Comparison of ENCODE assay signal across 20 cellular contexts in genomic region chr21:43021756-43022600, GRCh38.
"Had no signal": no experiment of that assay in that cellular context is flagged by ENCODE, and none has a peak within 500 bp of the region (broad histone marks: within the 10 kb centered on the region; RNA-seq: fewer than 3 reads in every experiment).

No MANE protein-coding gene starts in this region.

- H3K4me1 ChIP-seq: esophagus muscularis mucosa, gastroesophageal sphincter, transverse colon had no signal

- H3K4me3 ChIP-seq: cardiac muscle cell, esophagus muscularis mucosa, gastroesophageal sphincter, transverse colon had no signal

- H3K27me3 Mint-ChIP-seq: dendritic cell treated with granulocyte-macrophage colony-stimulating factor and Interleukin-4, amounts not matched to agents 40 ng/mL and 50 ng/mL, for 4 days; progenitor cell of endocrine pancreas; stimulated activated naive CD8-positive, alpha-beta T cell treated with anti-CD3 and anti-CD28 coated beads, Interleukin-15, Interleukin-2, amounts not matched to agents 100 ng/mL and 50 ng/mL, for 24 hours had no signal

- H3K27ac Mint-ChIP-seq: activated T-cell treated with anti-CD3 and anti-CD28 coated beads, Interleukin-2, amount 50 U/mL, for 72 hours; dendritic cell treated with granulocyte-macrophage colony-stimulating factor and Interleukin-4, amounts not matched to agents 40 ng/mL and 50 ng/mL, for 4 days; nephron; progenitor cell of endocrine pancreas; stimulated activated naive CD8-positive, alpha-beta T cell treated with anti-CD3 and anti-CD28 coated beads, Interleukin-15, Interleukin-2, amounts not matched to agents 100 ng/mL and 50 ng/mL, for 24 hours had no signal

- H3K36me3 Mint-ChIP-seq: activated naive CD4-positive, alpha-beta T cell treated with anti-CD3 and anti-CD28 coated beads, Interleukin-2, amount 50 U/mL, for 72 hours had no signal

- DNase-seq: activated CD4-positive, alpha-beta T cell treated with anti-CD3 and anti-CD28 coated beads for 48 hours; activated CD4-positive, CD25-positive, alpha-beta regulatory T cell; activated CD8-positive, alpha-beta memory T cell treated with anti-CD3 and anti-CD28 coated beads for 24 hours; activated CD8-positive, alpha-beta memory T cell treated with anti-CD3 and anti-CD28 coated beads, Interleukin-2, amount 50 U/mL, for 48 hours; activated effector memory CD4-positive, alpha-beta T cell treated with anti-CD3 and anti-CD28 coated beads, Interleukin-2, amount 50 U/mL, for 16 hours; activated T-cell treated with anti-CD3 and anti-CD28 coated beads, Interleukin-2, amount 50 U/mL, for 72 hours; amniotic stem cell; effector CD8-positive, alpha-beta T cell; mesendoderm; stimulated activated CD4-positive, alpha-beta T cell treated with anti-CD3 and anti-CD28 coated beads, Interleukin-12 subunit alpha, Interleukin-12 subunit beta, amount 100 ng/mL, for 4 hours; stimulated activated CD4-positive, alpha-beta T cell treated with anti-CD3 and anti-CD28 coated beads, Interleukin-1b, Interleukin-23, amount 100 ng/mL, for 48 hours; transverse colon had no signal

- ATAC-seq: activated naive CD4-positive, alpha-beta T cell treated with anti-CD3 and anti-CD28 coated beads, Interleukin-2, amount 50 U/mL, for 72 hours; activated T-cell treated with anti-CD3 and anti-CD28 coated beads, Interleukin-2, amount 50 U/mL, for 72 hours; gastroesophageal sphincter had no signal

- H3K4me3 Mint-ChIP-seq: activated T-cell treated with anti-CD3 and anti-CD28 coated beads, Interleukin-2, amount 50 U/mL, for 72 hours; dendritic cell treated with granulocyte-macrophage colony-stimulating factor and Interleukin-4, amounts not matched to agents 40 ng/mL and 50 ng/mL, for 4 days; nephron; stimulated activated naive CD8-positive, alpha-beta T cell treated with anti-CD3 and anti-CD28 coated beads, Interleukin-15, Interleukin-2, amounts not matched to agents 100 ng/mL and 50 ng/mL, for 24 hours had no signal

- H3K27me3 ChIP-seq: cardiac muscle cell, esophagus muscularis mucosa, gastroesophageal sphincter, transverse colon had no signal

- H3K27ac ChIP-seq: cardiac muscle cell, esophagus muscularis mucosa, gastroesophageal sphincter, transverse colon had no signal

- H3K9me3 Mint-ChIP-seq: activated naive CD4-positive, alpha-beta T cell treated with anti-CD3 and anti-CD28 coated beads, Interleukin-2, amount 50 U/mL, for 72 hours; activated T-cell treated with anti-CD3 and anti-CD28 coated beads, Interleukin-2, amount 50 U/mL, for 72 hours; dendritic cell treated with granulocyte-macrophage colony-stimulating factor and Interleukin-4, amounts not matched to agents 40 ng/mL and 50 ng/mL, for 4 days; nephron; stimulated activated naive CD8-positive, alpha-beta T cell treated with anti-CD3 and anti-CD28 coated beads, Interleukin-15, Interleukin-2, amounts not matched to agents 100 ng/mL and 50 ng/mL, for 24 hours had no signal

- H3K9me3 ChIP-seq: esophagus muscularis mucosa, gastroesophageal sphincter, transverse colon had no signal

- H3K4me1 Mint-ChIP-seq: nephron had no signal
